Comparison of ENCODE assay signal across 31 cellular contexts in the genomic region with DNA sequence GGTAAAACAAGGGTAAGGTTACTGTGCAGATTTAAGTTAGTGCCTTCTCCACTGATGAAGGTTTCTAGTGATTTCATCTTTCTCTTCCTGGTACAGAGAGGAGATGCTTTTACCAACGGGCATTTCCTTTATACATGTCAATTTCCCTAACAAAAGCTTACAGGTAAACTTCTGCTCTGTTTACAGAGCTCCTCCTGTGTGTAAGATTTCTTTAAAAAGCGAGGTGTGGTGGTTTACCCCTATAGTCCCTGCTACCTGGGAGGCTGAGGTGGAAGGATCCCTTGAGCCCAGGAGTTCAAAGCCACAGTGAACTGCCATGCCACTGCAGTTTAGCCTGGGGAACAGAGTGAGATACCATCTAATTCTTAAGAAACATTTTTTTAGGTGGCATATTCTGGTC.
"Had no signal": no experiment of that assay in that cellular context is flagged by ENCODE, and none has a peak within 500 bp of the region (broad histone marks: within the 10 kb centered on the region; RNA-seq: fewer than 3 reads in every experiment).

No MANE protein-coding gene starts in this region.

- H2AFZ ChIP-seq: hepatocyte, neural progenitor cell had no signal

- H3K9me3 Mint-ChIP-seq: nephron, neural progenitor cell had no signal

- FAIRE-seq: islet of Langerhans had no signal

- H3K9me3 ChIP-seq: gastroesophageal sphincter, left lung, prostate gland, stomach, thyroid gland, vagina had no signal

- H3K4me1 ChIP-seq: foreskin keratinocyte, gastroesophageal sphincter, neural progenitor cell, prostate gland, stomach, thyroid gland, vagina had no signal

- H3K36me3 ChIP-seq: gastroesophageal sphincter, heart left ventricle, left lung, neural progenitor cell, prostate gland, right atrium auricular region, stomach, thyroid gland, vagina had no signal

- ATAC-seq: esophagus mucosa; foreskin keratinocyte; gastroesophageal sphincter; heart left ventricle; left cardiac atrium; left lung; naive thymus-derived CD4-positive, alpha-beta T cell; sciatic nerve had no signal

- H3K4me3 ChIP-seq: gastroesophageal sphincter, heart left ventricle, hepatocyte, left lung, neural progenitor cell, prostate gland, right atrium auricular region, smooth muscle cell, stomach, thyroid gland, vagina had no signal

- DNase-seq: effector CD8-positive, alpha-beta T cell; endodermal cell; foreskin keratinocyte; heart left ventricle; left cardiac atrium; left lung; mesenchymal stem cell; midbrain; naive thymus-derived CD4-positive, alpha-beta T cell; nucleus accumbens; stimulated activated CD4-positive, alpha-beta T cell treated with anti-CD3 and anti-CD28 coated beads, Interleukin-12 subunit alpha, Interleukin-12 subunit beta, amount 100 ng/mL, for 4 hours; stimulated activated CD4-positive, alpha-beta T cell treated with anti-CD3 and anti-CD28 coated beads, Interleukin-1b, Interleukin-23, amount 100 ng/mL, for 48 hours; stimulated activated CD4-positive, alpha-beta T cell treated with anti-CD3 and anti-CD28 coated beads, Interleukin-4, amount 100 ng/mL, for 1 hour; stimulated activated CD8-positive, alpha-beta memory T cell treated with anti-CD3 and anti-CD28 coated beads, Interleukin-4, amount 100 ng/mL, for 48 hours; stimulated activated naive CD4-positive, alpha-beta T cell treated with Interleukin-2 at 50 U/mL for 16 hours; stomach; thyroid gland; trophoblast cell had no signal

- H3K4me2 ChIP-seq: hepatocyte, neural progenitor cell, smooth muscle cell had no signal

- H3K27ac ChIP-seq: epithelial cell of prostate, foreskin keratinocyte, gastroesophageal sphincter, heart left ventricle, hepatocyte, left lung, neural progenitor cell, prostate gland, right atrium auricular region, stomach, thyroid gland, vagina had no signal

- H3K27me3 ChIP-seq: gastroesophageal sphincter, heart left ventricle, hepatocyte, left lung, neural progenitor cell, right atrium auricular region, stomach, thyroid gland, vagina had no signal

- H3K79me2 ChIP-seq: hepatocyte had no signal

- H3K36me3 Mint-ChIP-seq: neural progenitor cell had no signal

- H3K27ac Mint-ChIP-seq: dendritic cell treated with granulocyte-macrophage colony-stimulating factor and Interleukin-4, amounts not matched to agents 40 ng/mL and 50 ng/mL, for 4 days; endodermal cell; naive thymus-derived CD4-positive, alpha-beta T cell; nephron; neural progenitor cell had no signal

- H3K27me3 Mint-ChIP-seq: dendritic cell treated with granulocyte-macrophage colony-stimulating factor and Interleukin-4, amounts not matched to agents 40 ng/mL and 50 ng/mL, for 4 days had no signal

- H3K9ac ChIP-seq: neural progenitor cell had no signal

- H3K4me3 Mint-ChIP-seq: dendritic cell treated with granulocyte-macrophage colony-stimulating factor and Interleukin-4, amounts not matched to agents 40 ng/mL and 50 ng/mL, for 4 days; endodermal cell; naive thymus-derived CD4-positive, alpha-beta T cell; nephron; neural progenitor cell had no signal
